Comparison of ENCODE assay signal across 8 cellular contexts in the genomic region with DNA sequence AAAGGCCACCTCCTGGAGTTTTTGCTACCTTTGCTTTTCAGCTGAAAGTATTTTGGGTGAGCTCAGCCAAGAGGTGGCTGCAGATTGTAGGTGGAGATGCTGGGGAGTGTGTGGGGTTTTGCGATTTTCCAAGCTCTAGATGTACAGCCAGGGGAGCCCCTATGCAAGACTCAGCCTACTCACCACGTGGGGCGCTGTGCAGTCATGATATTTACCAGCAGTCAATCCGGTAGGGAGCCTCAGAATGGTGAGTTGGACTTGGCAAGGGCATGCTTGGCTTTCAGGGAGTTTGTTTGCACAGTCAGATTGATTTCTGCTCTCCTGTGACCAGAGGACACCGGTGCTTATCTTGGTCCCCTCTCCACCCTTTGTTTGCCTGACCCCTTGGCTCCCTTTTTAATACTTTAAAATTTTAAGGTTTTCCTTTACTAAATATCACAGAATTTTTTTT.
DNase-seq lines count a peak whose midpoint lies in the region; ATAC-seq and TF ChIP-seq lines count a peak whose summit lies in the region.

No MANE protein-coding gene starts in this region.

- peak overlapping the region; percentile 79 to 85 (median 83) for H3K27ac Mint-ChIP-seq in CD4-positive, CD25-positive, alpha-beta regulatory T cell
- no peak overlapping the region for H3K27ac Mint-ChIP-seq in GM23338

- H3K9me3 Mint-ChIP-seq in CD4-positive, CD25-positive, alpha-beta regulatory T cell = no peaks in the 10 kb centered on the region
- peaks cover 13% of the 10 kb centered on the region for H3K9me3 Mint-ChIP-seq in GM23338

- no peaks in the 10 kb centered on the region for H3K79me2 ChIP-seq in GM23338 (replicated peaks; ENCODE audit: insufficient read depth)

- H3K27ac ChIP-seq in CD4-positive, CD25-positive, alpha-beta regulatory T cell (ENCODE audit: insufficient read depth, low read length, poor library complexity, severe bottlenecking) = peak overlapping the region; percentile 48
- no peak overlapping the region for H3K27ac ChIP-seq in GM23338 (ENCODE audit: low read depth)

- H3K36me3 ChIP-seq in CD4-positive, CD25-positive, alpha-beta regulatory T cell (ENCODE audit: control insufficient read depth, insufficient read depth, low read length) = no peaks in the 10 kb centered on the region
- H3K36me3 ChIP-seq in GM23338 (ENCODE audit: insufficient read depth) = no peaks in the 10 kb centered on the region

- H3K4me3 ChIP-seq in CD4-positive, CD25-positive, alpha-beta regulatory T cell (ENCODE audit: low read depth, low read length) = peak overlapping the region; percentile 75
- no peak overlapping the region for H3K4me3 ChIP-seq in GM23338

- H3K4me1 ChIP-seq in CD4-positive, CD25-positive, alpha-beta regulatory T cell (ENCODE audit: control insufficient read depth, insufficient read depth, low read length, poor library complexity, severe bottlenecking) = peaks cover 24% of the 10 kb centered on the region
- H3K4me1 ChIP-seq in GM23338 (ENCODE audit: insufficient read depth) = peaks cover 8% of the 10 kb centered on the region; the same call in 1 of the 2 replicates

- H3K9me2 ChIP-seq in GM23338 (ENCODE audit: insufficient read depth) = peaks cover 7% of the 10 kb centered on the region; the same call in 1 of the 2 replicates

- intact Hi-C loops in left ventricle myocardium superior (cut with micrococcal nuclease) = no loop called here

- H3K27me3 ChIP-seq in CD4-positive, CD25-positive, alpha-beta regulatory T cell (ENCODE audit: control insufficient read depth, insufficient read depth, low read length) = no peaks in the 10 kb centered on the region
- no peaks in the 10 kb centered on the region for H3K27me3 ChIP-seq in GM23338 (ENCODE audit: insufficient read depth)

- peak; percentile 37 to 79 (median 42) for DNase-seq in CD4-positive, CD25-positive, alpha-beta regulatory T cell
- DNase-seq in GM23338 (ENCODE audit: low spot score) (peak; percentile 79), NCI-H345 (lab: John Stamatoyannopoulos, UW) (peak; percentile 79), left ventricle myocardium superior (peak; percentile 39), foreskin melanocyte (no peak)
- DNase-seq in activated CD4-positive, alpha-beta T cell treated with anti-CD3 and anti-CD28 coated beads, Interleukin-2, amount 50 U/mL, for 4 hours = peak; percentile 40 to 51
- DNase-seq in stimulated activated naive CD4-positive, alpha-beta T cell treated with Interleukin-2 at 50 U/mL for 16 hours (lab: John Stamatoyannopoulos, UW) = peak; percentile 55

- H4K20me1 ChIP-seq in GM23338 (replicated peaks; ENCODE audit: insufficient read depth) = no peaks in the 10 kb centered on the region

- H3K9me3 ChIP-seq in CD4-positive, CD25-positive, alpha-beta regulatory T cell (ENCODE audit: control insufficient read depth in 2 of 2, low read length in 2 of 2) = no peaks in the 10 kb centered on the region

- no peaks in the 10 kb centered on the region for H3K36me3 Mint-ChIP-seq in CD4-positive, CD25-positive, alpha-beta regulatory T cell
- 0 out of 3 replicates have a peak, but pooled peaks cover 3% of the 10 kb centered on the region for H3K36me3 Mint-ChIP-seq in GM23338 (ENCODE audit: low read depth)

- no peak overlapping the region for H3K4me2 ChIP-seq in GM23338

- peak overlapping the region; percentile 73 to 88 (median 82) for H3K4me3 Mint-ChIP-seq in CD4-positive, CD25-positive, alpha-beta regulatory T cell
- no peak overlapping the region for H3K4me3 Mint-ChIP-seq in GM23338

- TF ChIP-seq CTCF in GM23338 (conservative IDR thresholded peaks at IDR 0.05; ENCODE audit: low read depth in 2 of 2) = peak; percentile 69 to 81

- ATAC-seq in CD4-positive, CD25-positive, alpha-beta regulatory T cell (ENCODE audit: low read depth in 2 of 2) = peak; percentile 65 to 73
- peak; percentile 99 for ATAC-seq in GM23338
- ATAC-seq in left ventricle myocardium superior = peak; percentile 34
- no peak for ATAC-seq in GM19023 (IDR thresholded peaks at IDR 0.05; ENCODE audit: unreplicated experiment)

- peak overlapping the region; percentile 40 for H2AFZ ChIP-seq in GM23338

- H3K27me3 Mint-ChIP-seq in CD4-positive, CD25-positive, alpha-beta regulatory T cell = no peaks in the 10 kb centered on the region
- H3K27me3 Mint-ChIP-seq in GM23338 (ENCODE audit: insufficient read depth, low read depth, poor library complexity) = peaks cover 3% of the 10 kb centered on the region

- H3K4me1 Mint-ChIP-seq in CD4-positive, CD25-positive, alpha-beta regulatory T cell = peaks cover 24 to 49% (median 36%) of the 10 kb centered on the region in 4 donors
- peaks cover 11% of the 10 kb centered on the region for H3K4me1 Mint-ChIP-seq in GM23338

- no peaks in the 10 kb centered on the region for H3F3A ChIP-seq in GM23338 (replicated peaks; ENCODE audit: low read depth)

TF ChIP-seq in GM23338, 12 proteins besides CTCF, POLR2A, EP300 and RAD21 (continues in another document):
- TF ChIP-seq CREB1 (CRISPR knock-in tag; IDR thresholded peaks at IDR 0.05; ENCODE audit: low read depth) (no peak), EZH2phosphoT487 (IDR thresholded peaks at IDR 0.05; ENCODE audit: unreplicated experiment) (no peak), ZNF114 (CRISPR knock-in tag; IDR thresholded peaks at IDR 0.05) (no peak), ETS1 (IDR thresholded peaks at IDR 0.05) (no peak), POLR2AphosphoS5 (IDR thresholded peaks at IDR 0.05; ENCODE audit: low read depth) (no peak), ZNF331 (CRISPR knock-in tag; IDR thresholded peaks at IDR 0.05; ENCODE audit: low read depth) (no peak), STAT1 (IDR thresholded peaks at IDR 0.05; ENCODE audit: unreplicated experiment) (no peak), JUNB (IDR thresholded peaks at IDR 0.05; ENCODE audit: unreplicated experiment) (no peak), ZNF462 (CRISPR knock-in tag; IDR thresholded peaks at IDR 0.05) (no peak)
